14 cellular contexts compared by ENCODE assay signal in the genomic region with DNA sequence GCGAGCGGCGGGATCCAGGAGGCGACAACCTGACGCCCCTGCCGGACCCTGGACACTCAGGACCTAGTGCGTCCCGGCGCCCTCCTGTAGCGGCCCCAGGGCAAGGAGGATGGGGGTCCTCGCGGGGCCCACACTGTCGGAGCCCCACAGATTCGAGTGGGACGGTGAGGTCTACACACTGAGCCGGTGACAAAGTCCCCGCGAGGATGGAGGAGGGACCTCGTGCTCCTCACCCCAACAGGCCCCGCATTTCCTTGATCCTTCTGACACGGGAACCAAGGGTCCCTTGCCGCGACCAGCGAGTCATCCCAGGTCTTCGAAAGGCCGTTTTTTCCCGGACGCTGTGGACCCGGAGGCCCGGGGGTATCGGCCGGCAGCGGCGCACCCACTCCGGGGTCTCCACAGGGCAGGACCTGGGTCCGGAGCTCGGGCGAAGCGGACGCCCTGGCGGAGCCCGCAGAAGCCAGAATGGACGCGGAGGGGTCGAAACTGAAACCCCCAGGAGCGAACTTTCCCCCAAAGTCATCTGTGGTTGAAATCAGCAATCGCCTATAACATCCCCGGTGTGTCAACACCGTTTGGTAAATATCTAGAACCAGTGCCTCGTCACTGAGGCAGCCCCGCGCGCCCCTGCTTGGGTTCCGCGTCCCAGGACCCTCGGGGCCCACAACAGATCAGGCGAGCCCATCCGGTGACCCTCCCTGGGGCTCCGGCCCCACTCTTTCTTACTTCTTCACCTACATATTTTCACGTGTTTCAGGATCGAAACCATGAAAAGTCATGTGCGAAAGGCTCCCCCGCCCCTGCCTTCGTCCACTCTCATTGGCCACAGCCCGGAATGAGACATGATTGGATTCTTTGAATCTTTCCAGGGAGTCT. TPM values are rescaled to one million over a fixed set of nuclear protein-coding genes. Genes with fewer than 3 reads are reported as not detected.
DNase-seq lines count a peak whose midpoint lies in the region; ATAC-seq and TF ChIP-seq lines count a peak whose summit lies in the region.
"Not testable (repeated sequence)": the region's sequence is repeated elsewhere in the genome, so short reads cannot be mapped to it uniquely, and the experiment has no call there.
"Had no signal": no experiment of that assay in that cellular context is flagged by ENCODE, and none has a peak within 500 bp of the region (broad histone marks: within the 10 kb centered on the region; RNA-seq: fewer than 3 reads in every experiment).

No MANE protein-coding gene starts in this region.

- H3K4me3 ChIP-seq in CD4-positive, CD25-positive, alpha-beta regulatory T cell (ENCODE audit: low read depth, low read length), result not testable (repeated sequence)
- H3K4me3 ChIP-seq in HUES6 (ENCODE audit: low read depth, low read length) (peak overlapping the region; percentile 29; the same call in 1 of the 2 replicates), heart right ventricle (peak overlapping the region in 1 of 10 donors; percentile 18)

- not testable (repeated sequence) for H3K36me3 ChIP-seq in CD4-positive, CD25-positive, alpha-beta regulatory T cell (ENCODE audit: control insufficient read depth, insufficient read depth, low read length); HUES6 (ENCODE audit: control insufficient read depth, insufficient read depth, low read length); heart right ventricle

- TF ChIP-seq CTCF in heart right ventricle (IDR thresholded peaks at IDR 0.05); natural killer cell (IDR thresholded peaks at IDR 0.05): not testable (repeated sequence)

- POLR2A ChIA-PET in activated CD4-positive, alpha-beta T cell treated with anti-CD3 and anti-CD28 coated beads for 36 hours (lab: Charles Lee), result not testable (repeated sequence)

- not testable (repeated sequence) for DNase-seq in CD4-positive, CD25-positive, alpha-beta regulatory T cell; activated CD4-positive, alpha-beta T cell treated with anti-CD3 and anti-CD28 coated beads for 36 hours; heart right ventricle; natural killer cell
- peak; percentile 5 for DNase-seq in ecto neural progenitor cell (ENCODE audit: low spot score)

- H3K27ac ChIP-seq in CD4-positive, CD25-positive, alpha-beta regulatory T cell (ENCODE audit: insufficient read depth, low read length, poor library complexity, severe bottlenecking); HUES6 (ENCODE audit: low read depth, low read length); heart right ventricle: not testable (repeated sequence)

- H3K9me3 ChIP-seq in CD4-positive, CD25-positive, alpha-beta regulatory T cell (ENCODE audit: control insufficient read depth in 2 of 2, low read length in 2 of 2); HUES6 (ENCODE audit: control insufficient read depth, insufficient read depth, low read depth, low read length); heart right ventricle: not testable (repeated sequence)

- not testable (repeated sequence) for H3K27ac Mint-ChIP-seq in CD4-positive, CD25-positive, alpha-beta regulatory T cell; activated CD4-positive, alpha-beta T cell treated with anti-CD3 and anti-CD28 coated beads for 36 hours; activated naive CD4-positive, alpha-beta T cell treated with anti-CD3 and anti-CD28 coated beads, Interleukin-2, amount 50 U/mL, for 24 hours; natural killer cell; stimulated activated memory B cell treated with anti-CD40 and anti-IgM and Interleukin-4, amounts not matched to agents 10 μg/mL and 1 μg/mL and 100 μg/mL, for 72 hours

- H3K9me3 Mint-ChIP-seq in CD4-positive, CD25-positive, alpha-beta regulatory T cell; activated CD4-positive, alpha-beta T cell treated with anti-CD3 and anti-CD28 coated beads for 36 hours (ENCODE audit: low read depth); activated naive CD4-positive, alpha-beta T cell treated with anti-CD3 and anti-CD28 coated beads, Interleukin-2, amount 50 U/mL, for 24 hours; natural killer cell; stimulated activated memory B cell treated with anti-CD40 and anti-IgM and Interleukin-4, amounts not matched to agents 10 μg/mL and 1 μg/mL and 100 μg/mL, for 72 hours: not testable (repeated sequence)

- not testable (repeated sequence) for H3K36me3 Mint-ChIP-seq in CD4-positive, CD25-positive, alpha-beta regulatory T cell; activated CD4-positive, alpha-beta T cell treated with anti-CD3 and anti-CD28 coated beads for 36 hours (ENCODE audit: low read depth); activated naive CD4-positive, alpha-beta T cell treated with anti-CD3 and anti-CD28 coated beads, Interleukin-2, amount 50 U/mL, for 24 hours; natural killer cell; stimulated activated memory B cell treated with anti-CD40 and anti-IgM and Interleukin-4, amounts not matched to agents 10 μg/mL and 1 μg/mL and 100 μg/mL, for 72 hours

- ATAC-seq in CD4-positive, CD25-positive, alpha-beta regulatory T cell (ENCODE audit: low read depth in 2 of 2), result peak in 1 of 2 donors; percentile 32
- ATAC-seq in activated CD4-positive, alpha-beta T cell treated with anti-CD3 and anti-CD28 coated beads for 36 hours, result peak; percentile 11
- ATAC-seq in heart right ventricle (peak in 5 of 8 donors; percentile 19 to 34 (median 24)), natural killer cell (peak in 2 of 3 donors; percentile 32 to 38)
- not testable (repeated sequence) for ATAC-seq in stimulated activated memory B cell treated with anti-CD40 and anti-IgM and Interleukin-4, amounts not matched to agents 10 μg/mL and 1 μg/mL and 100 μg/mL, for 72 hours

- peaks cover 0 to 13% (median 3%) of the 10 kb centered on the region in 4 donors for H3K4me1 Mint-ChIP-seq in CD4-positive, CD25-positive, alpha-beta regulatory T cell
- H3K4me1 Mint-ChIP-seq in activated CD4-positive, alpha-beta T cell treated with anti-CD3 and anti-CD28 coated beads for 36 hours; activated naive CD4-positive, alpha-beta T cell treated with anti-CD3 and anti-CD28 coated beads, Interleukin-2, amount 50 U/mL, for 24 hours: not testable (repeated sequence)
- H3K4me1 Mint-ChIP-seq in natural killer cell, result peaks cover 8 to 11% of the 10 kb centered on the region in 2 donors
- peaks cover 10% of the 10 kb centered on the region for H3K4me1 Mint-ChIP-seq in stimulated activated memory B cell treated with anti-CD40 and anti-IgM and Interleukin-4, amounts not matched to agents 10 μg/mL and 1 μg/mL and 100 μg/mL, for 72 hours

- peaks cover 89% of the 10 kb centered on the region for H3K27me3 Mint-ChIP-seq in CD4-positive, CD25-positive, alpha-beta regulatory T cell
- peaks cover 68% of the 10 kb centered on the region for H3K27me3 Mint-ChIP-seq in activated CD4-positive, alpha-beta T cell treated with anti-CD3 and anti-CD28 coated beads for 36 hours
- peaks cover 58% of the 10 kb centered on the region for H3K27me3 Mint-ChIP-seq in activated naive CD4-positive, alpha-beta T cell treated with anti-CD3 and anti-CD28 coated beads, Interleukin-2, amount 50 U/mL, for 24 hours
- H3K27me3 Mint-ChIP-seq in natural killer cell (ENCODE audit: low read depth in 2 of 2), result peaks cover 63 to 69% of the 10 kb centered on the region in 2 donors
- peaks cover 83% of the 10 kb centered on the region for H3K27me3 Mint-ChIP-seq in stimulated activated memory B cell treated with anti-CD40 and anti-IgM and Interleukin-4, amounts not matched to agents 10 μg/mL and 1 μg/mL and 100 μg/mL, for 72 hours

- H3K4me3 Mint-ChIP-seq in CD4-positive, CD25-positive, alpha-beta regulatory T cell, result peak overlapping the region in 3 of 4 donors; percentile 45 to 58 (median 47)
- not testable (repeated sequence) for H3K4me3 Mint-ChIP-seq in activated CD4-positive, alpha-beta T cell treated with anti-CD3 and anti-CD28 coated beads for 36 hours
- peak overlapping the region; percentile 72 for H3K4me3 Mint-ChIP-seq in activated naive CD4-positive, alpha-beta T cell treated with anti-CD3 and anti-CD28 coated beads, Interleukin-2, amount 50 U/mL, for 24 hours
- peak overlapping the region; percentile 48 for H3K4me3 Mint-ChIP-seq in natural killer cell
- peak overlapping the region; percentile 61 for H3K4me3 Mint-ChIP-seq in stimulated activated memory B cell treated with anti-CD40 and anti-IgM and Interleukin-4, amounts not matched to agents 10 μg/mL and 1 μg/mL and 100 μg/mL, for 72 hours

- H3K9ac ChIP-seq in HUES6 (ENCODE audit: low read length), result not testable (repeated sequence)

- H3K27me3 ChIP-seq in CD4-positive, CD25-positive, alpha-beta regulatory T cell (ENCODE audit: control insufficient read depth, insufficient read depth, low read length), result peaks cover 45% of the 10 kb centered on the region
- H3K27me3 ChIP-seq in HUES6 (ENCODE audit: control insufficient read depth, insufficient read depth, low read length), result peaks cover 99% of the 10 kb centered on the region
- peaks cover 0 to 94% (median 77%) of the 10 kb centered on the region in 7 donors for H3K27me3 ChIP-seq in heart right ventricle

- not testable (repeated sequence) for H3K4me1 ChIP-seq in CD4-positive, CD25-positive, alpha-beta regulatory T cell (ENCODE audit: control insufficient read depth, insufficient read depth, low read length, poor library complexity, severe bottlenecking); HUES6 (ENCODE audit: control insufficient read depth, insufficient read depth, low read length); heart right ventricle

- intact Hi-C loops in activated CD4-positive, alpha-beta T cell treated with anti-CD3 and anti-CD28 coated beads for 36 hours (cut with DNase I, micrococcal nuclease); heart right ventricle (cut with DNase I); natural killer cell (cut with micrococcal nuclease): not testable (repeated sequence)

- WGBS in heart right ventricle, 2 donors, result 8 to 10% methylated on average over 38 to 40 of the region's 65 CpGs

- CTCF ChIA-PET in activated CD4-positive, alpha-beta T cell treated with anti-CD3 and anti-CD28 coated beads for 36 hours (lab: Charles Lee), result not testable (repeated sequence)

RNA-seq across cellular contexts. Expression of a gene that starts 9.1 kb away (rescaled TPM):
- total RNA-seq in CD4-positive, CD25-positive, alpha-beta regulatory T cell, result 0.64 TPM
- not detected for polyA plus RNA-seq in CD4-positive, CD25-positive, alpha-beta regulatory T cell
- 1 to 10 TPM; 2.7 to 5.0 TPM for total RNA-seq in activated CD4-positive, alpha-beta T cell treated with anti-CD3 and anti-CD28 coated beads for 36 hours
- total RNA-seq in heart right ventricle (under 1 TPM; 0.13 to 0.46 (median 0.23) TPM), natural killer cell (under 1 TPM in 2 of 3 donors, not detected in 1; 0.18 to 0.23 TPM)
- polyA plus RNA-seq in heart right ventricle, result under 1 TPM; 0.07 to 0.32 TPM
- total RNA-seq: cardiac muscle cell, skeletal muscle tissue had no signal
- polyA plus RNA-seq: cardiac muscle cell had no signal

RNA-seq across cellular contexts. Expression of a gene that starts 12.8 kb away (rescaled TPM):
- total RNA-seq in CD4-positive, CD25-positive, alpha-beta regulatory T cell, result 9.7 TPM
- polyA plus RNA-seq in CD4-positive, CD25-positive, alpha-beta regulatory T cell, result under 1 TPM in 1 of 4 donors, not detected in 3; 0.13 TPM
- under 1 TPM; 0.32 to 0.43 TPM for total RNA-seq in activated CD4-positive, alpha-beta T cell treated with anti-CD3 and anti-CD28 coated beads for 36 hours
- total RNA-seq in heart right ventricle (1 to 10 TPM in 5 of 10 donors, under 1 TPM in 5; 0.46 to 2.4 (median 1.0) TPM), natural killer cell (1 to 10 TPM in 2 of 3 donors, under 1 TPM in 1; 0.98 to 2.4 (median 2.4) TPM)
- polyA plus RNA-seq in heart right ventricle, result 1 to 10 TPM in 1 of 2 donors, not detected in 1; 2.7 TPM
- total RNA-seq: cardiac muscle cell, progenitor cell of endocrine pancreas, skeletal muscle tissue had no signal
- polyA plus RNA-seq: cardiac muscle cell had no signal

RNA-seq across cellular contexts. Expression of a gene that starts 31.7 kb away (rescaled TPM):
- total RNA-seq in CD4-positive, CD25-positive, alpha-beta regulatory T cell, result 0.76 TPM
- polyA plus RNA-seq in CD4-positive, CD25-positive, alpha-beta regulatory T cell, result not detected
- not detected for total RNA-seq in activated CD4-positive, alpha-beta T cell treated with anti-CD3 and anti-CD28 coated beads for 36 hours
- under 1 TPM in 3 of 10 donors, not detected in 7; 0.21 to 0.37 (median 0.36) TPM for total RNA-seq in heart right ventricle
- under 1 TPM in 1 of 2 donors, not detected in 1; 0.32 TPM for polyA plus RNA-seq in heart right ventricle
- under 1 TPM in 1 of 3 donors, not detected in 2; 0.43 TPM for total RNA-seq in natural killer cell
- total RNA-seq: cardiac muscle cell, liver, mononuclear cell, progenitor cell of endocrine pancreas, skeletal muscle tissue had no signal
- polyA plus RNA-seq: cardiac muscle cell, liver had no signal

RNA-seq across cellular contexts. Expression of a gene that starts 56.7 kb away (rescaled TPM):
- total RNA-seq in CD4-positive, CD25-positive, alpha-beta regulatory T cell, result not detected
- not detected for polyA plus RNA-seq in CD4-positive, CD25-positive, alpha-beta regulatory T cell
- not detected for total RNA-seq in activated CD4-positive, alpha-beta T cell treated with anti-CD3 and anti-CD28 coated beads for 36 hours
- total RNA-seq in heart right ventricle (1 to 10 TPM in 1 of 10 donors, under 1 TPM in 6, not detected in 3; 0.15 to 1.4 (median 0.48) TPM), natural killer cell (not detected)
- under 1 TPM; 0.29 to 0.33 TPM for polyA plus RNA-seq in heart right ventricle
- total RNA-seq: cardiac muscle cell, liver, mononuclear cell, progenitor cell of endocrine pancreas, SJSA1 had no signal
- polyA plus RNA-seq: cardiac muscle cell, liver had no signal
